25 cellular contexts compared by ENCODE assay signal in genomic region chr5:121350493-121350892, GRCh38.
A peak's percentile ranks its signal among the peaks of the same experiment; 100 is the strongest.
DNase-seq lines count a peak whose midpoint lies in the region; ATAC-seq and TF ChIP-seq lines count a peak whose summit lies in the region.
"Had no signal": no experiment of that assay in that cellular context is flagged by ENCODE, and none has a peak within 500 bp of the region (broad histone marks: within the 10 kb centered on the region; RNA-seq: fewer than 3 reads in every experiment).

No MANE protein-coding gene starts in this region.

- POLR2A ChIA-PET in naive thymus-derived CD4-positive, alpha-beta T cell (lab: Charles Lee), result no interaction called here

- no peaks in the 10 kb centered on the region for H3K4me1 ChIP-seq in hepatocyte (ENCODE audit: insufficient read depth)
- H3K4me1 ChIP-seq in naive thymus-derived CD4-positive, alpha-beta T cell (ENCODE audit: control insufficient read depth in 2 of 2, insufficient read depth in 2 of 2, low read length in 2 of 2), result no peaks in the 10 kb centered on the region
- H3K4me1 ChIP-seq: neural progenitor cell, psoas muscle, uterus had no signal

- H3K9me2 ChIP-seq in hepatocyte (replicated peaks; ENCODE audit: insufficient read depth), result no peaks in the 10 kb centered on the region

- ATAC-seq in HG02885 (IDR thresholded peaks at IDR 0.05; ENCODE audit: poor library complexity, unreplicated experiment) (peak; percentile 61), GM21723 (IDR thresholded peaks at IDR 0.05; ENCODE audit: unreplicated experiment) (no peak)
- ATAC-seq in naive thymus-derived CD4-positive, alpha-beta T cell, result no peak
- ATAC-seq: CD8-positive, alpha-beta T cell; Panc1; psoas muscle had no signal

- H4K20me1 ChIP-seq in hepatocyte (ENCODE audit: insufficient read depth, poor library complexity, severe bottlenecking), result no peaks in the 10 kb centered on the region

- no peaks in the 10 kb centered on the region for H3K79me2 ChIP-seq in hepatocyte

- no peak overlapping the region for H3K4me2 ChIP-seq in hepatocyte
- H3K4me2 ChIP-seq: neural progenitor cell had no signal

- H3K4me3 ChIP-seq in AG10803 (ENCODE audit: low read length) (no peak overlapping the region), fibroblast of the aortic adventitia (ENCODE audit: low read depth, low read length) (no peak overlapping the region), hepatocyte (no peak overlapping the region)
- no peak overlapping the region for H3K4me3 ChIP-seq in naive thymus-derived CD4-positive, alpha-beta T cell (ENCODE audit: low read length)
- H3K4me3 ChIP-seq: neural progenitor cell, psoas muscle, SK-N-MC, uterus had no signal

- TF ChIP-seq CTCF in AG10803 (conservative IDR thresholded peaks at IDR 0.05; ENCODE audit: low read length) (no peak), fibroblast of the aortic adventitia (IDR thresholded peaks at IDR 0.05; ENCODE audit: insufficient read depth, low read length) (no peak), hepatocyte (IDR thresholded peaks at IDR 0.05; ENCODE audit: poor library complexity) (no peak)

- no peak overlapping the region for H3K27ac ChIP-seq in hepatocyte
- H3K27ac ChIP-seq in naive thymus-derived CD4-positive, alpha-beta T cell (ENCODE audit: low read depth, low read length), result no peak overlapping the region
- H3K27ac ChIP-seq: neural progenitor cell, psoas muscle, SK-N-MC, uterus had no signal

- no peaks in the 10 kb centered on the region for H3K27me3 Mint-ChIP-seq in naive thymus-derived CD4-positive, alpha-beta T cell
- H3K27me3 Mint-ChIP-seq: activated B cell treated with CpG ODN at 0.5 μM for 24 hours; activated CD4-positive, alpha-beta memory T cell treated with anti-CD3 and anti-CD28 coated beads for 36 hours had no signal

- H3K27me3 ChIP-seq in hepatocyte, result no peaks in the 10 kb centered on the region
- H3K27me3 ChIP-seq in naive thymus-derived CD4-positive, alpha-beta T cell (ENCODE audit: control insufficient read depth in 2 of 2, insufficient read depth in 2 of 2, low read length in 2 of 2), result no peaks in the 10 kb centered on the region
- H3K27me3 ChIP-seq: neural progenitor cell, uterus had no signal

- peaks cover 0 to 10% (median 0%) of the 10 kb centered on the region in 11 donors for H3K9me3 Mint-ChIP-seq in naive thymus-derived CD4-positive, alpha-beta T cell
- H3K9me3 Mint-ChIP-seq: activated B cell treated with CpG ODN at 0.5 μM for 24 hours, neural progenitor cell had no signal

- intact Hi-C loops in naive thymus-derived CD4-positive, alpha-beta T cell (cut with micrococcal nuclease), result no loop called here

- WGBS in hepatocyte (ENCODE audit: low lambda C conversion rate, missing lambda C conversion rate), result 36% methylated on average over 2 of the region's 2 CpGs

- DNase-seq in AG10803 (ENCODE audit: low read depth) (peak; percentile 10), amniotic epithelial cell (ENCODE audit: low read depth) (peak; percentile 1), fibroblast of the aortic adventitia (ENCODE audit: low read depth) (peak; percentile 6), hepatocyte (ENCODE audit: low spot score) (no peak), NCI-H748 treated with DMSO at 0.1 percent for 48 hours (lab: John Stamatoyannopoulos, UW) (no peak)
- DNase-seq in naive thymus-derived CD4-positive, alpha-beta T cell, result no peak
- DNase-seq: activated B cell treated with CpG ODN at 0.5 μM for 24 hours; activated CD4-positive, alpha-beta memory T cell treated with anti-CD3 and anti-CD28 coated beads for 36 hours; activated naive CD4-positive, alpha-beta T cell; activated T-cell treated with anti-CD3 and anti-CD28 coated beads for 4 hours; CD8-positive, alpha-beta T cell; DMS79 treated with DMSO at 0.1 percent for 48 hours; NCI-H146; NCI-H2171; NCI-H82; psoas muscle; stimulated activated CD4-positive, alpha-beta T cell treated with anti-CD3 and anti-CD28 coated beads, Interleukin-4, amount 100 ng/mL, for 4 hours; substantia nigra; T-helper 9 cell; uterus had no signal

- CTCF ChIA-PET in naive thymus-derived CD4-positive, alpha-beta T cell (lab: Charles Lee), result no interaction called here

- no peaks in the 10 kb centered on the region for H3K36me3 ChIP-seq in hepatocyte (replicated peaks; ENCODE audit: insufficient read depth, low read depth)
- no peaks in the 10 kb centered on the region for H3K36me3 ChIP-seq in naive thymus-derived CD4-positive, alpha-beta T cell (ENCODE audit: control insufficient read depth in 2 of 3, insufficient read depth in 3 of 3, low read length in 3 of 3)
- H3K36me3 ChIP-seq: neural progenitor cell, uterus had no signal

- H3K4me1 Mint-ChIP-seq in naive thymus-derived CD4-positive, alpha-beta T cell, result no peaks in the 10 kb centered on the region
- H3K4me1 Mint-ChIP-seq: activated B cell treated with CpG ODN at 0.5 μM for 24 hours, neural progenitor cell had no signal

- no peak overlapping the region for H3K4me3 Mint-ChIP-seq in naive thymus-derived CD4-positive, alpha-beta T cell
- H3K4me3 Mint-ChIP-seq: activated B cell treated with CpG ODN at 0.5 μM for 24 hours; activated CD4-positive, alpha-beta memory T cell treated with anti-CD3 and anti-CD28 coated beads for 36 hours; CD8-positive, alpha-beta T cell; neural progenitor cell had no signal

- H3K36me3 Mint-ChIP-seq in naive thymus-derived CD4-positive, alpha-beta T cell, result no peaks in the 10 kb centered on the region
- H3K36me3 Mint-ChIP-seq: activated CD4-positive, alpha-beta memory T cell treated with anti-CD3 and anti-CD28 coated beads for 36 hours; CD8-positive, alpha-beta T cell; neural progenitor cell had no signal

- no peaks in the 10 kb centered on the region for H3K9me3 ChIP-seq in hepatocyte (ENCODE audit: low read depth)
- H3K9me3 ChIP-seq in naive thymus-derived CD4-positive, alpha-beta T cell (ENCODE audit: control insufficient read depth in 2 of 3, low read length in 3 of 3), result no peaks in the 10 kb centered on the region
- H3K9me3 ChIP-seq: psoas muscle, uterus had no signal

- H3K27ac Mint-ChIP-seq in naive thymus-derived CD4-positive, alpha-beta T cell, result no peak overlapping the region
- H3K27ac Mint-ChIP-seq: activated B cell treated with CpG ODN at 0.5 μM for 24 hours; activated CD4-positive, alpha-beta memory T cell treated with anti-CD3 and anti-CD28 coated beads for 36 hours; CD8-positive, alpha-beta T cell; neural progenitor cell had no signal

- H2AFZ ChIP-seq in hepatocyte, result no peak overlapping the region
- H2AFZ ChIP-seq: neural progenitor cell had no signal

Comparison
In these comparisons a context has a peak if more than half of its experiments do, and no peak if none do; other contexts are left out.
1. DNase-seq: peak in AG10803 (single experiment), amniotic epithelial cell (single experiment) and fibroblast of the aortic adventitia (single experiment); none in hepatocyte (single experiment), NCI-H748 treated with DMSO at 0.1 percent for 48 hours (single experiment) and naive thymus-derived CD4-positive, alpha-beta T cell (0 of 9).